ENCODE assay signal across 21 cellular contexts in the genomic region with DNA sequence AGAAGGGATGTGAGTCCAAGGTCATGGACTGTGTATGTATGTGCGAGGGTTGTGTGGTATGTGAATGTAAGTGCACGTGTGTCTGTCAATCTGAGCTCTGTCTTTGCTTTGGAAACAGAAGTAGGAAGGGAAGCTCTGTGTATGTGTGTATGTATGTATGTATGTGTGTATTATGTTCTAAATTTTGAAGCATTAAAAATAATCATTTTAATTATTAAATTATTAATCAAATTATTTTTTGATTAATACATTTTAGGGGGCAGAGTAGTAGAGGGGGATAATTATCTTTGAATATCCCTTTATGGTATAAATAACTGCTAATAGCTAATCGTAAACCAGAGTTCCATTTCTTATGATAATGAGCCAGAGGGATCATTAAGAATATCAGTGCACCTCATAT.
"Had no signal": no experiment of that assay in that cellular context is flagged by ENCODE, and none has a peak within 500 bp of the region (broad histone marks: within the 10 kb centered on the region; RNA-seq: fewer than 3 reads in every experiment).

No MANE protein-coding gene starts in this region.

- H3K4me3 Mint-ChIP-seq: IgD-negative memory B cell had no signal

- DNase-seq: KBM-7, NCI-H1092, NCI-H1105 treated with DMSO at 0.1 percent for 48 hours, NCI-H1417 treated with DMSO at 0.1 percent for 48 hours, NCI-H187, NCI-H2029, NCI-H2081 treated with DMSO at 0.1 percent for 48 hours, NCI-H2171, NCI-H226, NCI-H446, NCI-H510A, NCI-H524 treated with DMSO at 0.1 percent for 48 hours, NCI-H69, NCI-H774, Right ventricle myocardium superior, RPMI8226, SIG-M5 had no signal

- H3K4me3 ChIP-seq: SJSA1, SK-N-MC had no signal

- H3K27me3 ChIP-seq: SJSA1 had no signal

- H3K27me3 Mint-ChIP-seq: IgD-negative memory B cell had no signal

- H3K36me3 Mint-ChIP-seq: IgD-negative memory B cell had no signal

- H3K27ac Mint-ChIP-seq: IgD-negative memory B cell had no signal

- FAIRE-seq: RCC 7860 had no signal

- H3K27ac ChIP-seq: SJSA1, SK-N-MC had no signal

- H3K4me1 ChIP-seq: SJSA1 had no signal

- H3K9me3 ChIP-seq: SJSA1 had no signal

- H3K36me3 ChIP-seq: SJSA1 had no signal
